8 cellular contexts compared by ENCODE assay signal in the genomic region with DNA sequence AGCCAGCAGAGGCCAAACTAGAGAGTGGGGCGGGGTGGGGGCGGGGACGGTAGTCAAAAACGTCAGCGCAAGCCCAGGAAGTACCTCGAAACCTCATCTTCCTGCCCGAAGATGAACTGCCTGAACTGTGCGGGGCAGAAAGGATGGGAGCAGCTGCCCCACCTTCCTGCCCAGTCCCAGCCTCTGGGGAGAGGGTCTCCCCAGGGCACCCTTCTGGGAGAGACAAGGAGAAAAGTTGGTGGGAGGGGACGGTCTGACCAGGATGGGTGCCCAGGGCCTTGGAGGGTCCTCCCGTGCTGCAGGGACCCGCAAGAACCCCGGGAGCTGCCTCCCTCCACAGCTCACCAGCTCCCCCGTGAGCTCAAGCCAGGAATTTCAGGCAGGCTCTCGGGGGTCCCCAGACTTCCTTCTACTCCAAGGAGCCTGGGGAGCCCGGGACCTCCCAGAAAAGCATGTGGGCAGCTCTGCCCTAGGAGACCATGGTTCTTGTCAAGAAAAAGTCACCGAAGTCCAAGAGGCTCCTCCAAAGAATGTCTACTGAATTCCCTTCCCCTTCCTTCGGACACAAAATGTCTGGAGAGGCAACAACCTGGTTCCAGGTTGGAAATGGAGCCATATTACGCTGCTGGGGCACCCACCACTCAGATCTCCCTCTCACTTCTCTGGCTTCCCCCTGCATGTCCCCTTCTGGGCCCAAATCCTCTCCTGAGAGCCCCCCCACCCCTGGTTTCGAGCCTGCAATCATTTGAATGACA. TPM values are rescaled to one million over a fixed set of nuclear protein-coding genes. Genes with fewer than 3 reads are reported as not detected.
DNase-seq lines count a peak whose midpoint lies in the region; ATAC-seq, FAIRE-seq and TF ChIP-seq lines count a peak whose summit lies in the region.

No MANE protein-coding gene starts in this region.

- no peaks in the 10 kb centered on the region for H3K36me3 ChIP-seq in ovary
- no peaks in the 10 kb centered on the region for H3K36me3 ChIP-seq in uterus

- intact Hi-C loops in ovary (cut with DNase I), result no loop called here
- intact Hi-C loops in uterus (cut with DNase I; ENCODE audit: low total_unique reads), result no loop called here

- POLR2A ChIA-PET in A549 (lab: Yijun Ruan, JAX), result interaction anchor here (0.6 to 1.0 kb wide), 2 partner anchors 107 to 290 kb away, joined by 3 to 5 read pairs; partner anchors contain the start of gene TIAL1

- H3K27ac ChIP-seq in A549, result peak overlapping the region; percentile 80 to 84
- H3K27ac ChIP-seq in ovary, result no peak overlapping the region
- peak overlapping the region in 1 of 2 donors; percentile 58 for H3K27ac ChIP-seq in uterus

- WGBS in A549 (ENCODE audit: missing lambda C conversion rate), result 11% methylated on average over 16 of the region's 19 CpGs
- WGBS in ovary, 3 donors, result 18% methylated on average over 19 of the region's 19 CpGs

- H3K9me3 ChIP-seq in A549 (no peaks in the 10 kb centered on the region), ovary (no peaks in the 10 kb centered on the region), uterus (no peaks in the 10 kb centered on the region)

- TF ChIP-seq CTCF in A549 (IDR thresholded peaks at IDR 0.05) (peak; percentile 90), GM12874 (IDR thresholded peaks at IDR 0.05; ENCODE audit: insufficient read depth, low read depth, low read length) (peak; percentile 91), fibroblast of mammary gland (conservative IDR thresholded peaks at IDR 0.05; ENCODE audit: control insufficient read depth, insufficient read depth, low read depth, low read length) (peak; percentile 87), ovary (IDR thresholded peaks at IDR 0.05) (peak; percentile 52 to 75 (median 70)), uterus (IDR thresholded peaks at IDR 0.05) (peak; percentile 67 to 87 (median 71))

- H3K4me2 ChIP-seq in A549, result peak overlapping the region; percentile 95

- CTCF ChIA-PET in A549 (lab: Yijun Ruan, JAX), result interaction anchor here (0.6 to 11.1 kb wide), 29 partner anchors 9 to 554 kb away, joined by 3 to 107 read pairs (median 5); partner anchors contain the start of genes GRK5 and RGS10

- TF ChIP-seq EP300 in A549 (IDR thresholded peaks at IDR 0.05) (no peak), ovary (IDR thresholded peaks at IDR 0.05) (no peak)

- TF ChIP-seq POLR2A in A549 (IDR thresholded peaks at IDR 0.05; ENCODE audit: low read length), result peak; percentile 45; the same call in 1 of the 2 replicates
- no peak for TF ChIP-seq POLR2A in ovary (IDR thresholded peaks at IDR 0.05)
- TF ChIP-seq POLR2A in uterus (IDR thresholded peaks at IDR 0.05), result no peak

- FAIRE-seq in A549 (lab: Jason Lieb, UNC), result no peak

- H3K27me3 ChIP-seq in ovary, result no peaks in the 10 kb centered on the region
- no peaks in the 10 kb centered on the region for H3K27me3 ChIP-seq in uterus

- TF ChIP-seq RAD21 in A549 (conservative IDR thresholded peaks at IDR 0.05 in 1 of 2, IDR thresholded peaks at IDR 0.05 in 1 of 2), result peak; percentile 84 to 89

- H3K4me1 ChIP-seq in A549, result peaks cover 22% of the 10 kb centered on the region
- peaks cover 7% of the 10 kb centered on the region for H3K4me1 ChIP-seq in ovary (ENCODE audit: insufficient read depth)
- H3K4me1 ChIP-seq in uterus, result no peaks in the 10 kb centered on the region

- DNase-seq in A549 (ENCODE audit: low read depth in 1 of 2, low spot score in 1 of 2), result peak; percentile 55 to 71
- peak; percentile 23 for DNase-seq in NCI-H460 (ENCODE audit: extremely low read depth, low read depth)
- peak; percentile 89 for DNase-seq in activated CD8-positive, alpha-beta memory T cell treated with anti-CD3 and anti-CD28 coated beads, Interleukin-2, amount 50 U/mL, for 48 hours
- peak; percentile 30 for DNase-seq in fibroblast of mammary gland (ENCODE audit: low read depth)
- DNase-seq in ovary, result peak; percentile 18 to 74 (median 54)
- peak; percentile 30 to 51 for DNase-seq in uterus

- ATAC-seq in A549, result peak; percentile 90 to 93
- ATAC-seq in HG02678 (IDR thresholded peaks at IDR 0.05; ENCODE audit: unreplicated experiment), result peak; percentile 85

- H3K4me3 ChIP-seq in A549 (peak overlapping the region; percentile 49), fibroblast of mammary gland (ENCODE audit: control insufficient read depth, low read depth, low read length) (peak overlapping the region; percentile 42), ovary (peak overlapping the region; percentile 14), uterus (peak overlapping the region; percentile 18 to 27)

TF ChIP-seq in A549, 52 proteins besides CTCF, POLR2A, EP300 and RAD21:
- TF ChIP-seq PHF8 (IDR thresholded peaks at IDR 0.05; ENCODE audit: borderline replicate concordance, low read depth) (no peak), KDM5A (IDR thresholded peaks at IDR 0.05) (peak; percentile 47; the same call in 1 of the 2 replicates), NFE2L2 (conservative IDR thresholded peaks at IDR 0.05; ENCODE audit: low read length) (no peak), SMC3 (IDR thresholded peaks at IDR 0.05) (peak; percentile 79)
TF ChIP-seq in A549: peak in this region for 2.

RNA-seq across cellular contexts. Expression of gene RGS10, which starts 52.8 kb away (rescaled TPM):
- polyA plus RNA-seq in A549 (2011; rRNA removed) (33.5 and 46.4 TPM in 2 replicates), A549 (2017; fragmentation: RNase III; extraction: RNeasy Plus Mini Kit Qiagen cat#74134 plus additional on column Dnase treatment) (39.7 to 41.4 TPM (median 41.3 TPM) in 3 replicates), ovary (10 to 100 TPM; 57.3 to 63.3 TPM)
- 20.7 and 24.3 TPM in 2 replicates for polyA plus RNA-seq in A549 (2012; cell fraction: cytosol; rRNA removed)
- 3.5 and 9.6 TPM in 2 replicates for polyA plus RNA-seq in A549 (2012; cell fraction: nucleus; rRNA removed)
- 4.9 and 9.1 TPM in 2 replicates for polyA minus RNA-seq in A549 (2011; rRNA and poly(A)+ RNA removed)
- total RNA-seq in NCI-H460 (2014; rRNA removed; shearing (Covaris generic)), result 39.1 and 43.6 TPM in 2 replicates
- polyA plus RNA-seq in NCI-H460 (2014; cell fraction: nucleus; rRNA removed), result 51.1 and 57.5 TPM in 2 replicates
- total RNA-seq in ovary (10 to 100 TPM in 6 of 7 donors, 1 to 10 TPM in 1; 7.6 to 44.5 (median 15.4) TPM), uterus (100 to 1,000 TPM in 1 of 4 donors, 10 to 100 TPM in 3; 29.1 to 165 (median 64.1) TPM)

Comparison
In these comparisons a context has a peak if more than half of its experiments do, and no peak if none do; other contexts are left out.
1. DNase-seq: peak in every context shown above with its lines; median percentile 89 in activated CD8-positive, alpha-beta memory T cell treated with anti-CD3 and anti-CD28 coated beads, Interleukin-2, amount 50 U/mL, for 48 hours; 63 in A549; 54 in ovary; 40 in uterus; 30 in fibroblast of mammary gland; 23 in NCI-H460.
2. H3K27ac ChIP-seq: peak in A549 (2 of 2); none in ovary (0 of 2).
3. Peak in every context shown above with its lines, with median percentiles within 50 percentile points of each other: H3K4me3 ChIP-seq and CTCF ChIP-seq.